In the genomic region with DNA sequence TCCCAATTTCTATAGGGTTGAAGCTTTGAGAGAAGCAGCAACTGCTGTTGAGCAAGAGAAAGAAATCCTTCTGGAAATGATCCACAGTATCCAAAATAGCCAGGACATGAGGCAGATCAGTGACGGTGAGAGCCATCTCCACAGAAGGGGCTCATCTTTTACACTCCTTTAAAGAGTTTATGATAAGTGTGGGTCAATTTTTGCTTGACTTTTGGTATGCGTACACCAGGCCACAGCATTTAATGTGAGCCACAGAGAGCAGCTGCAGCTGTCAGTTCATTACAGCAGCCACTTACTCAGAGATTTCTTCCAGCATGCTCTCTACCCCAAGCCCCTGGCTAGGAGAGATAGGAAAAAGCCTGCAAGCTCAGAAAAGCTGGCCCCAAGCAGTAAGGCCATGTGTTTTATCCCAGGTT, we compare ENCODE assay signal across 19 cellular contexts. TPM values are rescaled to one million over a fixed set of nuclear protein-coding genes. Genes with fewer than 3 reads are reported as not detected.
DNase-seq lines count a peak whose midpoint lies in the region; TF ChIP-seq lines count a peak whose summit lies in the region.
"Had no signal": no experiment of that assay in that cellular context is flagged by ENCODE, and none has a peak within 500 bp of the region (broad histone marks: within the 10 kb centered on the region; RNA-seq: fewer than 3 reads in every experiment).

No MANE protein-coding gene starts in this region.

- DNase-seq in AG08396 (ENCODE audit: low spot score), result peak; percentile 18
- no peak for DNase-seq in H9
- no peak for DNase-seq in chondrocyte (ENCODE audit: low spot score)
- no peak for DNase-seq in osteocyte (ENCODE audit: extremely low spot score, unreplicated experiment)
- no peak for DNase-seq in activated CD4-positive, CD25-positive, alpha-beta regulatory T cell (lab: John Stamatoyannopoulos, UW)
- no peak for DNase-seq in NCI-H2081 treated with DMSO at 0.1 percent for 48 hours (lab: John Stamatoyannopoulos, UW)
- no peak for DNase-seq in hypothalamus (lab: John Stamatoyannopoulos, UW)
- no peak for DNase-seq in NOMO-1 treated with dmso at 0.1 percent for 144 hours (lab: John Stamatoyannopoulos, UW; ENCODE audit: unreplicated experiment)
- DNase-seq: activated CD8-positive, alpha-beta memory T cell treated with anti-CD3 and anti-CD28 coated beads, Interleukin-2, amount 50 U/mL, for 48 hours; amygdala; DND-41; Kasumi-1; NCI-H510A; PC-3; spleen; substantia nigra; T-cell had no signal

- no peak overlapping the region for H4K91ac ChIP-seq in H9 (ENCODE audit: insufficient read length, low read depth, low read length)

- H3K23me2 ChIP-seq in H9 (ENCODE audit: insufficient read length, low read depth, low read length, poor library complexity, severe bottlenecking), result no peaks in the 10 kb centered on the region

- no peaks in the 10 kb centered on the region for H4K20me1 ChIP-seq in H9 (ENCODE audit: control insufficient read depth, insufficient read depth, insufficient read length)

- no peak overlapping the region for H3K23ac ChIP-seq in H9 (ENCODE audit: insufficient read length, low read depth, low read length)

- H3K4me3 Mint-ChIP-seq in H9, result no peak overlapping the region
- no peak overlapping the region for H3K4me3 Mint-ChIP-seq in chondrocyte (ENCODE audit: unreplicated experiment)
- H3K4me3 Mint-ChIP-seq in osteocyte (ENCODE audit: unreplicated experiment), result no peak overlapping the region
- H3K4me3 Mint-ChIP-seq: T-cell had no signal

- no peak for TF ChIP-seq CTCF in H9 (conservative IDR thresholded peaks at IDR 0.05)
- no peak for TF ChIP-seq CTCF in chondrocyte (IDR thresholded peaks at IDR 0.05)
- TF ChIP-seq CTCF in osteocyte (IDR thresholded peaks at IDR 0.05), result no peak

- H3K4ac ChIP-seq in H9 (ENCODE audit: low read depth, low read length), result no peak overlapping the region

- H3K27ac Mint-ChIP-seq in H9 (peak overlapping the region in 2 of 3 experiments; percentile 23 to 35; a peak in 3 of 7 replicates), chondrocyte (ENCODE audit: unreplicated experiment) (peak overlapping the region; percentile 85), osteocyte (ENCODE audit: unreplicated experiment) (peak overlapping the region; percentile 38)
- H3K27ac Mint-ChIP-seq: T-cell had no signal

- no peak overlapping the region for H3K27ac ChIP-seq in H9 (ENCODE audit: insufficient read length, low read depth, low read length)
- H3K27ac ChIP-seq: BLaER1, HL-60, spleen had no signal

- no CpG with 5 or more reads among the region's 2 CpGs for WGBS in H9 (ENCODE audit: extremely low coverage, insufficient read length, low lambda C conversion rate)

- no peak overlapping the region for H2AFZ ChIP-seq in H9 (ENCODE audit: low read length)

- no peaks in the 10 kb centered on the region for H3K27me3 ChIP-seq in H9 (ENCODE audit: insufficient read depth, low read length)
- H3K27me3 ChIP-seq: BLaER1, spleen had no signal

- no peak overlapping the region for H3K14ac ChIP-seq in H9 (ENCODE audit: insufficient read depth, low read length)

- H3K36me3 Mint-ChIP-seq in H9 (ENCODE audit: insufficient read depth in 1 of 3, low read depth in 3 of 3) (peaks cover 14 to 37% (median 15%) of the 10 kb centered on the region in 3 experiments; a peak in 6 of 7 replicates), chondrocyte (ENCODE audit: low read depth) (peaks cover 31% of the 10 kb centered on the region), osteocyte (ENCODE audit: unreplicated experiment) (peaks cover 46% of the 10 kb centered on the region)

- no peak overlapping the region for H2BK12ac ChIP-seq in H9 (ENCODE audit: insufficient read length, low read depth, low read length)

- no peak overlapping the region for H2AK5ac ChIP-seq in H9 (ENCODE audit: insufficient read length, low read length)

- H3K4me1 Mint-ChIP-seq in H9 (no peaks in the 10 kb centered on the region; a peak in 1 of 4 replicates), chondrocyte (ENCODE audit: low read depth) (peaks cover 44% of the 10 kb centered on the region), osteocyte (ENCODE audit: unreplicated experiment) (peaks cover 25% of the 10 kb centered on the region)

- no peak overlapping the region for H3K18ac ChIP-seq in H9 (ENCODE audit: insufficient read length, low read depth, low read length)

- no peaks in the 10 kb centered on the region for H3K9me3 Mint-ChIP-seq in H9
- H3K9me3 Mint-ChIP-seq in chondrocyte (ENCODE audit: low read depth), result no peaks in the 10 kb centered on the region
- H3K9me3 Mint-ChIP-seq in osteocyte (ENCODE audit: unreplicated experiment), result no peaks in the 10 kb centered on the region
- H3K9me3 Mint-ChIP-seq: T-cell had no signal

- no peak overlapping the region for H4K8ac ChIP-seq in H9 (replicated peaks; ENCODE audit: insufficient read length, low read depth, low read length)

- H3K27me3 Mint-ChIP-seq in H9 (ENCODE audit: low read depth) (no peaks in the 10 kb centered on the region), chondrocyte (ENCODE audit: low read depth) (no peaks in the 10 kb centered on the region), osteocyte (ENCODE audit: unreplicated experiment) (no peaks in the 10 kb centered on the region)
- H3K27me3 Mint-ChIP-seq: T-cell had no signal

- H3K4me1 ChIP-seq in H9 (ENCODE audit: insufficient read depth, low read length), result no peaks in the 10 kb centered on the region
- H3K4me1 ChIP-seq: BLaER1, spleen had no signal

- H3K79me2 ChIP-seq in H9 (ENCODE audit: insufficient read depth, low read length), result peaks cover 4% of the 10 kb centered on the region; the same call in 1 of the 2 replicates

- no peak overlapping the region for H2BK15ac ChIP-seq in H9 (ENCODE audit: low read depth, low read length)

- no peaks in the 10 kb centered on the region for H3K9me3 ChIP-seq in H9 (ENCODE audit: control insufficient read depth, low read depth, low read length)
- H3K9me3 ChIP-seq: BLaER1, spleen had no signal

- no peak overlapping the region for H3K56ac ChIP-seq in H9 (ENCODE audit: insufficient read length, low read depth, low read length)

- no peak overlapping the region for H3K4me2 ChIP-seq in H9 (ENCODE audit: insufficient read depth, insufficient read length, low read length)
- H3K4me2 ChIP-seq: BLaER1 had no signal

- H2BK20ac ChIP-seq in H9 (ENCODE audit: low read depth, low read length, poor library complexity, severe bottlenecking), result no peak overlapping the region

- no peak overlapping the region for H3T11ph ChIP-seq in H9 (ENCODE audit: low read length)

- no peak overlapping the region for H2BK120ac ChIP-seq in H9 (ENCODE audit: low read depth, low read length, poor library complexity, severe bottlenecking)

- no peak overlapping the region for H3K9ac ChIP-seq in H9 (ENCODE audit: extremely low read depth, insufficient read length, low read length)
- H3K9ac ChIP-seq: BLaER1 had no signal

- H3K79me1 ChIP-seq in H9 (ENCODE audit: insufficient read depth, low read depth, low read length, poor library complexity, severe bottlenecking), result no peaks in the 10 kb centered on the region

- no peak overlapping the region for H2BK5ac ChIP-seq in H9 (ENCODE audit: insufficient read length, low read length)

- no peak overlapping the region for H4K5ac ChIP-seq in H9 (ENCODE audit: insufficient read length, low read depth, low read length)

RNA-seq across cellular contexts. Expression of gene BAG2, which starts 9.9 kb away (rescaled TPM):
- total RNA-seq in H9 (2021), result 8.2 and 8.4 TPM in 2 replicates
- 12.1 to 13.7 TPM (median 12.1 TPM) in 3 replicates for total RNA-seq in chondrocyte
- 8.8 and 9.1 TPM in 2 replicates for total RNA-seq in osteocyte

RNA-seq across cellular contexts. Expression of gene RAB23, which starts 40.1 kb away (rescaled TPM):
- 18.1 and 18.6 TPM in 2 replicates for total RNA-seq in H9 (2021)
- total RNA-seq in chondrocyte, result 69.7 to 79.4 TPM (median 78.4 TPM) in 3 replicates
- 33.8 and 35.2 TPM in 2 replicates for total RNA-seq in osteocyte

Comparison
In these comparisons a context has a peak if more than half of its experiments do, and no peak if none do; other contexts are left out.
1. H3K27ac Mint-ChIP-seq: peak in every context shown above with its lines; median percentile 85 in chondrocyte; 38 in osteocyte; 29 in H9.